ENCODE assay signal across 1 cellular context in genomic region chr19:38849746-38850230, GRCh38.
A peak's percentile ranks its signal among the peaks of the same experiment; 100 is the strongest.
TF ChIP-seq lines count a peak whose summit lies in the region.

HNRNPL (minus strand) TSS chr19:38849986; CDS start chr19:38849966, 20 bp downstream.

TF ChIP-seq in GM12878, 131 proteins besides CTCF, POLR2A, EP300 and RAD21 (continued from another document):
- TF ChIP-seq MAX (IDR thresholded peaks at IDR 0.05; ENCODE audit: low read depth, low read length) (no peak), SUZ12 (IDR thresholded peaks at IDR 0.05; ENCODE audit: unreplicated experiment) (no peak), CEBPZ (IDR thresholded peaks at IDR 0.05; ENCODE audit: low read depth, low read length) (peak; percentile 97), YY1 (IDR thresholded peaks at IDR 0.05; ENCODE audit: low read depth, low read length) (peak; percentile 93), POLR2AphosphoS2 (IDR thresholded peaks at IDR 0.05; ENCODE audit: low read depth, low read length) (peak; percentile 87; the same call in 1 of the 2 replicates), GATAD2B (conservative IDR thresholded peaks at IDR 0.05; ENCODE audit: low read depth) (peak; percentile 74; the same call in 1 of the 2 replicates), SP1 (IDR thresholded peaks at IDR 0.05; ENCODE audit: low read depth, low read length) (peak; percentile 96), ZBED1 (IDR thresholded peaks at IDR 0.05; ENCODE audit: borderline replicate concordance) (no peak), ETV6 (conservative IDR thresholded peaks at IDR 0.05 in 1 of 2, IDR thresholded peaks at IDR 0.05 in 1 of 2; ENCODE audit: borderline replicate concordance in 1 of 2, low read depth in 1 of 2) (no peak), TCF12 (IDR thresholded peaks at IDR 0.05; ENCODE audit: low read depth, low read length) (peak; percentile 32; the same call in 1 of the 2 replicates), PAX8 (IDR thresholded peaks at IDR 0.05) (no peak), STAT1 (conservative IDR thresholded peaks at IDR 0.05) (peak; percentile 74; the same call in 1 of the 2 replicates), IKZF2 (IDR thresholded peaks at IDR 0.05) (no peak), NFXL1 (IDR thresholded peaks at IDR 0.05; ENCODE audit: borderline replicate concordance) (no peak), MXI1 (IDR thresholded peaks at IDR 0.05; ENCODE audit: low read depth, low read length) (peak; percentile 7; the same call in 1 of the 2 replicates), CEBPB (IDR thresholded peaks at IDR 0.05; ENCODE audit: borderline replicate concordance in 1 of 2, low read depth in 2 of 2, low read length in 2 of 2) (no peak), FOXK2 (IDR thresholded peaks at IDR 0.05) (no peak; the same call in 1 of the 2 replicates), E4F1 (IDR thresholded peaks at IDR 0.05; ENCODE audit: borderline replicate concordance, partially characterized antibody) (no peak), FOS (IDR thresholded peaks at IDR 0.05; ENCODE audit: borderline replicate concordance, extremely low read depth, insufficient read length) (peak; percentile 81), E2F4 (IDR thresholded peaks at IDR 0.05; ENCODE audit: low read depth, low read length) (no peak), LARP7 (IDR thresholded peaks at IDR 0.05) (peak; percentile 99), IRF5 (IDR thresholded peaks at IDR 0.05; ENCODE audit: borderline replicate concordance) (no peak)
